ENCODE assay signal across 8 cellular contexts in genomic region chr20:5996765-5997164, GRCh38. TPM values are rescaled to one million over a fixed set of nuclear protein-coding genes. Genes with fewer than 3 reads are reported as not detected.
DNase-seq lines count a peak whose midpoint lies in the region; ATAC-seq and TF ChIP-seq lines count a peak whose summit lies in the region.

No MANE protein-coding gene starts in this region.

- H3K36me3 ChIP-seq in endodermal cell (ENCODE audit: control insufficient read depth, insufficient read depth, low read length), result peaks cover 58% of the 10 kb centered on the region

- peaks cover 23% of the 10 kb centered on the region for H3K36me3 Mint-ChIP-seq in endodermal cell (ENCODE audit: low read depth)

- 95 to 100% methylated on average over 1 of the region's 1 CpG for WGBS in endodermal cell (ENCODE audit: insufficient coverage in 1 of 2, insufficient read length in 1 of 2), 2 experiments

- H3K4me3 Mint-ChIP-seq in endodermal cell, result no peak overlapping the region

- no peaks in the 10 kb centered on the region for H3K4me1 Mint-ChIP-seq in endodermal cell

- H3K27me3 Mint-ChIP-seq in endodermal cell (ENCODE audit: insufficient read depth), result no peaks in the 10 kb centered on the region

- peak; percentile 39 for TF ChIP-seq CTCF in endodermal cell (conservative IDR thresholded peaks at IDR 0.05)

- H3K4me1 ChIP-seq in endodermal cell (ENCODE audit: control insufficient read depth, insufficient read depth, low read length), result no peaks in the 10 kb centered on the region

- no peaks in the 10 kb centered on the region for H3K9me3 Mint-ChIP-seq in endodermal cell

- H3K4me3 ChIP-seq in endodermal cell (ENCODE audit: low read length), result no peak overlapping the region

- no peaks in the 10 kb centered on the region for H3K9me3 ChIP-seq in endodermal cell (ENCODE audit: control insufficient read depth, low read length)

- intact Hi-C loops in cardiac septum (cut with DNase I), result no loop called here

- peak; percentile 41 for DNase-seq in NCI-H2107 treated with DMSO at 0.1 percent for 48 hours (lab: John Stamatoyannopoulos, UW; ENCODE audit: unreplicated experiment)
- no peak for DNase-seq in NCI-H2107 (lab: John Stamatoyannopoulos, UW)
- peak; percentile 7 for DNase-seq in NCI-H2196 treated with DMSO at 0.1 percent for 48 hours (lab: John Stamatoyannopoulos, UW; ENCODE audit: unreplicated experiment)
- no peak for DNase-seq in endodermal cell
- no peak for DNase-seq in cardiac septum (ENCODE audit: low spot score)
- no peak for DNase-seq in epidermal melanocyte (ENCODE audit: insufficient read length, low spot score)
- DNase-seq in HuH-7.5 (ENCODE audit: low spot score), result no peak

- H3K27ac ChIP-seq in endodermal cell (ENCODE audit: low read depth, low read length), result no peak overlapping the region

- H3K9ac ChIP-seq in endodermal cell (ENCODE audit: extremely low read depth, low read length, poor library complexity, severe bottlenecking), result no peak overlapping the region

- H3K27ac Mint-ChIP-seq in endodermal cell, result no peak overlapping the region

- no peaks in the 10 kb centered on the region for H3K27me3 ChIP-seq in endodermal cell (ENCODE audit: control insufficient read depth, insufficient read depth, low read length, poor library complexity, severe bottlenecking)

- peak; percentile 92 for ATAC-seq in HG02642 (IDR thresholded peaks at IDR 0.05; ENCODE audit: poor library complexity, unreplicated experiment)

RNA-seq across cellular contexts. Expression of gene CRLS1, which starts 9.2 kb away (rescaled TPM):
- 10 to 100 TPM; 39.0 to 54.5 TPM for total RNA-seq in endodermal cell
- polyA plus RNA-seq in endodermal cell (2013, experiment 1 of 2), result 49.5 TPM
- polyA plus RNA-seq in endodermal cell (2013, experiment 2 of 2), result 50.0 TPM
- 79.2 TPM for total RNA-seq in cardiac septum

RNA-seq across cellular contexts. Expression of gene MCM8, which starts 46.3 kb away (rescaled TPM):
- 10 to 100 TPM; 26.1 to 43.0 TPM for total RNA-seq in endodermal cell
- 22.6 TPM for polyA plus RNA-seq in endodermal cell (2013, experiment 1 of 2)
- 21.9 TPM for polyA plus RNA-seq in endodermal cell (2013, experiment 2 of 2)
- total RNA-seq in cardiac septum, result 6.1 TPM

RNA-seq across cellular contexts. Expression of gene TRMT6, which starts 46.4 kb away (rescaled TPM):
- total RNA-seq in endodermal cell (10 to 100 TPM; 16.9 to 19.1 TPM), cardiac septum (13.5 TPM)
- polyA plus RNA-seq in endodermal cell (2013, experiment 1 of 2), result 17.9 TPM
- 15.4 TPM for polyA plus RNA-seq in endodermal cell (2013, experiment 2 of 2)

RNA-seq across cellular contexts. Expression of gene LRRN4, which starts 57.1 kb away (rescaled TPM):
- total RNA-seq in endodermal cell (1 to 10 TPM; 1.6 to 7.6 TPM), cardiac septum (0.11 TPM)
- 2.3 TPM for polyA plus RNA-seq in endodermal cell (2013, experiment 1 of 2)
- polyA plus RNA-seq in endodermal cell (2013, experiment 2 of 2), result 2.7 TPM

Comparison
In these comparisons a context has a peak if more than half of its experiments do, and no peak if none do; other contexts are left out.
1. DNase-seq: peak in NCI-H2107 treated with DMSO at 0.1 percent for 48 hours (single experiment) and NCI-H2196 treated with DMSO at 0.1 percent for 48 hours (single experiment); none in NCI-H2107 (single experiment), endodermal cell (single experiment), cardiac septum (single experiment), epidermal melanocyte (single experiment) and HuH-7.5 (single experiment).